30 cellular contexts compared by ENCODE assay signal in genomic region chr3:4773583-4773982, GRCh38.
DNase-seq lines count a peak whose midpoint lies in the region; ATAC-seq and TF ChIP-seq lines count a peak whose summit lies in the region.
"Had no signal": no experiment of that assay in that cellular context is flagged by ENCODE, and none has a peak within 500 bp of the region (broad histone marks: within the 10 kb centered on the region; RNA-seq: fewer than 3 reads in every experiment).

No MANE protein-coding gene starts in this region.

- H2BK12ac ChIP-seq in trophoblast cell (ENCODE audit: low read length): no peak overlapping the region

- H3K27me3 ChIP-seq in Peyer's patch (no peaks in the 10 kb centered on the region), trophoblast cell (ENCODE audit: insufficient read depth, low read length) (no peaks in the 10 kb centered on the region)
- H3K27me3 ChIP-seq: ovary, upper lobe of right lung had no signal

- no peak overlapping the region for H3K4me3 ChIP-seq in Peyer's patch
- H3K4me3 ChIP-seq in trophoblast cell (ENCODE audit: low read depth, low read length): no peak overlapping the region
- H3K4me3 ChIP-seq: GM23248, ovary, upper lobe of right lung had no signal

- peaks cover 2% of the 10 kb centered on the region for H3K79me1 ChIP-seq in trophoblast cell (ENCODE audit: low read length)

- no peaks in the 10 kb centered on the region for H3K27me3 Mint-ChIP-seq in activated CD4-positive, alpha-beta T cell treated with anti-CD3 and anti-CD28 coated beads, Interleukin-2, amount 10 ng/mL, durations not matched to agents 7 days and 5 days
- H3K27me3 Mint-ChIP-seq in central memory CD8-positive, alpha-beta T cell: no peaks in the 10 kb centered on the region
- H3K27me3 Mint-ChIP-seq in stimulated activated naive B cell treated with anti-CD40 and anti-IgM and Interleukin-4, amounts not matched to agents 10 μg/mL and 1 μg/mL and 100 μg/mL, for 72 hours: no peaks in the 10 kb centered on the region
- H3K27me3 Mint-ChIP-seq: activated naive CD8-positive, alpha-beta T cell; CD4-positive, CD25-positive, alpha-beta regulatory T cell had no signal

- CTCF ChIA-PET in activated CD4-positive, alpha-beta T cell treated with anti-CD3 and anti-CD28 coated beads, Interleukin-2, amount 10 ng/mL, durations not matched to agents 7 days and 5 days (lab: Charles Lee): interaction anchor here (0.9 kb wide), 1 partner anchor 208 kb away, joined by 3 read pairs; no protein-coding TSS in a partner anchor

- H3K27ac ChIP-seq in Peyer's patch: peak overlapping the region in 3 of 4 donors; percentile 68 to 85 (median 81)
- no peak overlapping the region for H3K27ac ChIP-seq in trophoblast cell (ENCODE audit: low read depth, low read length)
- H3K27ac ChIP-seq: epithelial cell of prostate, GM23248 had no signal

- no peak overlapping the region for H3K4ac ChIP-seq in trophoblast cell (ENCODE audit: low read depth, low read length)

- no peak for TF ChIP-seq CTCF in Peyer's patch (IDR thresholded peaks at IDR 0.05)

- H3K36me3 Mint-ChIP-seq in activated CD4-positive, alpha-beta T cell treated with anti-CD3 and anti-CD28 coated beads, Interleukin-2, amount 10 ng/mL, durations not matched to agents 7 days and 5 days (ENCODE audit: low read depth): peaks cover 63% of the 10 kb centered on the region
- peaks cover 13% of the 10 kb centered on the region for H3K36me3 Mint-ChIP-seq in central memory CD8-positive, alpha-beta T cell (ENCODE audit: insufficient read depth)
- peaks cover 43 to 58% of the 10 kb centered on the region in 2 donors for H3K36me3 Mint-ChIP-seq in stimulated activated naive B cell treated with anti-CD40 and anti-IgM and Interleukin-4, amounts not matched to agents 10 μg/mL and 1 μg/mL and 100 μg/mL, for 72 hours
- H3K36me3 Mint-ChIP-seq: WTC11 had no signal

- H3K4me1 ChIP-seq in Peyer's patch (peaks cover 0 to 49% (median 5%) of the 10 kb centered on the region in 4 donors), trophoblast cell (ENCODE audit: control insufficient read depth in 1 of 2, insufficient read depth in 2 of 2, low read length in 2 of 2) (peaks cover 0 to 2% of the 10 kb centered on the region in 2 experiments)

- H4K91ac ChIP-seq in trophoblast cell (ENCODE audit: low read depth, low read length): no peak overlapping the region

- peak overlapping the region; percentile 67 for H3K27ac Mint-ChIP-seq in activated CD4-positive, alpha-beta T cell treated with anti-CD3 and anti-CD28 coated beads, Interleukin-2, amount 10 ng/mL, durations not matched to agents 7 days and 5 days
- peak overlapping the region; percentile 75 for H3K27ac Mint-ChIP-seq in central memory CD8-positive, alpha-beta T cell (ENCODE audit: low read depth)
- H3K27ac Mint-ChIP-seq in stimulated activated naive B cell treated with anti-CD40 and anti-IgM and Interleukin-4, amounts not matched to agents 10 μg/mL and 1 μg/mL and 100 μg/mL, for 72 hours: peak overlapping the region; percentile 88
- H3K27ac Mint-ChIP-seq: CD4-positive, CD25-positive, alpha-beta regulatory T cell; WTC11 had no signal

- H3K4me3 Mint-ChIP-seq in activated CD4-positive, alpha-beta T cell treated with anti-CD3 and anti-CD28 coated beads, Interleukin-2, amount 10 ng/mL, durations not matched to agents 7 days and 5 days: no peak overlapping the region
- H3K4me3 Mint-ChIP-seq in central memory CD8-positive, alpha-beta T cell: no peak overlapping the region
- no peak overlapping the region for H3K4me3 Mint-ChIP-seq in stimulated activated naive B cell treated with anti-CD40 and anti-IgM and Interleukin-4, amounts not matched to agents 10 μg/mL and 1 μg/mL and 100 μg/mL, for 72 hours
- H3K4me3 Mint-ChIP-seq: activated naive CD8-positive, alpha-beta T cell; CD4-positive, CD25-positive, alpha-beta regulatory T cell; immature natural killer cell; neural crest cell; WTC11 had no signal

- no peak for ATAC-seq in central memory CD8-positive, alpha-beta T cell (replicated peaks; ENCODE audit: extremely low read depth, poor library complexity, severe bottlenecking)
- no peak for ATAC-seq in stimulated activated naive B cell treated with anti-CD40 and anti-IgM and Interleukin-4, amounts not matched to agents 10 μg/mL and 1 μg/mL and 100 μg/mL, for 72 hours (replicated peaks)
- ATAC-seq: left cardiac atrium, PC-3, Right ventricle myocardium inferior, WTC11 had no signal

- H2AFZ ChIP-seq in trophoblast cell (ENCODE audit: insufficient read depth, low read length, poor library complexity): no peak overlapping the region
- H2AFZ ChIP-seq: GM23248 had no signal

- no peak overlapping the region for H3K18ac ChIP-seq in trophoblast cell (ENCODE audit: low read length)

- no peak overlapping the region for H3K14ac ChIP-seq in trophoblast cell (ENCODE audit: low read length)

- H2AK5ac ChIP-seq in trophoblast cell (ENCODE audit: low read length): no peak overlapping the region

- peaks cover 6% of the 10 kb centered on the region for H3K9me3 Mint-ChIP-seq in activated CD4-positive, alpha-beta T cell treated with anti-CD3 and anti-CD28 coated beads, Interleukin-2, amount 10 ng/mL, durations not matched to agents 7 days and 5 days
- H3K9me3 Mint-ChIP-seq in central memory CD8-positive, alpha-beta T cell: no peaks in the 10 kb centered on the region
- H3K9me3 Mint-ChIP-seq in stimulated activated naive B cell treated with anti-CD40 and anti-IgM and Interleukin-4, amounts not matched to agents 10 μg/mL and 1 μg/mL and 100 μg/mL, for 72 hours: no peaks in the 10 kb centered on the region
- H3K9me3 Mint-ChIP-seq: CD4-positive, CD25-positive, alpha-beta regulatory T cell; immature natural killer cell; neural crest cell; WTC11 had no signal

- TF ChIP-seq POLR2A in Peyer's patch (IDR thresholded peaks at IDR 0.05): no peak

- H4K12ac ChIP-seq in trophoblast cell (ENCODE audit: low read depth, low read length): no peak overlapping the region

- H3K79me2 ChIP-seq in trophoblast cell (ENCODE audit: control insufficient read depth, insufficient read depth, low read length, poor library complexity): no peaks in the 10 kb centered on the region

- no peak overlapping the region for H4K8ac ChIP-seq in trophoblast cell (ENCODE audit: low read depth, low read length)

- POLR2A ChIA-PET in activated CD4-positive, alpha-beta T cell treated with anti-CD3 and anti-CD28 coated beads, Interleukin-2, amount 10 ng/mL, durations not matched to agents 7 days and 5 days (lab: Charles Lee): no interaction called here

- WGBS in trophoblast cell (ENCODE audit: extremely low coverage, insufficient coverage, insufficient read length): no CpG with 5 or more reads among the region's 2 CpGs

- no peaks in the 10 kb centered on the region for H3K36me3 ChIP-seq in Peyer's patch
- H3K36me3 ChIP-seq in trophoblast cell (ENCODE audit: control insufficient read depth in 1 of 2, insufficient read depth in 2 of 2, low read length in 2 of 2): no peaks in the 10 kb centered on the region
- H3K36me3 ChIP-seq: ovary had no signal

- no peak overlapping the region for H3K9ac ChIP-seq in trophoblast cell (ENCODE audit: low read length)
- H3K9ac ChIP-seq: GM23248 had no signal

- DNase-seq in activated CD4-positive, alpha-beta T cell treated with anti-CD3 and anti-CD28 coated beads, Interleukin-2, amount 10 ng/mL, durations not matched to agents 7 days and 5 days: no peak
- no peak for DNase-seq in activated CD4-positive, alpha-beta T cell treated with anti-CD3 and anti-CD28 coated beads for 4 hours
- DNase-seq in Peyer's patch: no peak
- DNase-seq in central memory CD8-positive, alpha-beta T cell (ENCODE audit: low spot score in 2 of 2): no peak
- DNase-seq in stimulated activated naive B cell treated with anti-CD40 and anti-IgM and Interleukin-4, amounts not matched to agents 10 μg/mL and 1 μg/mL and 100 μg/mL, for 72 hours: no peak
- no peak for DNase-seq in trophoblast cell
- DNase-seq in SW 1271 (lab: John Stamatoyannopoulos, UW): no peak
- DNase-seq in NCI-H2107 treated with DMSO at 0.1 percent for 48 hours (lab: John Stamatoyannopoulos, UW; ENCODE audit: unreplicated experiment): no peak
- DNase-seq: activated CD4-positive, alpha-beta T cell treated with anti-CD3 and anti-CD28 coated beads, Interleukin-2, amount 50 U/mL, for 48 hours; anterior cingulate cortex; CD4-positive, CD25-positive, alpha-beta regulatory T cell; effector CD8-positive, alpha-beta T cell; GM23248; immature natural killer cell; left cardiac atrium; MM.1S; NCI-H1417; NCI-H2029; NCI-H526 treated with DMSO at 0.1 percent for 48 hours; ovary; PC-3; retina; stimulated activated CD4-positive, alpha-beta T cell treated with anti-CD3 and anti-CD28 coated beads, Interleukin-2, amount 100 ng/mL, for 24 hours; T1000; upper lobe of right lung had no signal

- H3K23ac ChIP-seq in trophoblast cell (ENCODE audit: low read length): no peak overlapping the region

- H2BK120ac ChIP-seq in trophoblast cell (ENCODE audit: insufficient read depth, low read length, poor library complexity): no peak overlapping the region

- H3K4me1 Mint-ChIP-seq in activated CD4-positive, alpha-beta T cell treated with anti-CD3 and anti-CD28 coated beads, Interleukin-2, amount 10 ng/mL, durations not matched to agents 7 days and 5 days: peaks cover 72% of the 10 kb centered on the region
- no peaks in the 10 kb centered on the region for H3K4me1 Mint-ChIP-seq in central memory CD8-positive, alpha-beta T cell
- H3K4me1 Mint-ChIP-seq in stimulated activated naive B cell treated with anti-CD40 and anti-IgM and Interleukin-4, amounts not matched to agents 10 μg/mL and 1 μg/mL and 100 μg/mL, for 72 hours: peaks cover 33 to 39% of the 10 kb centered on the region in 2 donors
- H3K4me1 Mint-ChIP-seq: neural crest cell, WTC11 had no signal

- no peaks in the 10 kb centered on the region for H3K9me3 ChIP-seq in Peyer's patch
- no peaks in the 10 kb centered on the region for H3K9me3 ChIP-seq in trophoblast cell (ENCODE audit: insufficient read depth, low read depth, low read length)
- H3K9me3 ChIP-seq: ovary, upper lobe of right lung had no signal

- H3K4me2 ChIP-seq in trophoblast cell (ENCODE audit: low read length): no peak overlapping the region

- no peak overlapping the region for H2BK5ac ChIP-seq in trophoblast cell (ENCODE audit: low read depth, low read length, poor library complexity)
